ENCODE assay signal across 8 cellular contexts in the genomic region with DNA sequence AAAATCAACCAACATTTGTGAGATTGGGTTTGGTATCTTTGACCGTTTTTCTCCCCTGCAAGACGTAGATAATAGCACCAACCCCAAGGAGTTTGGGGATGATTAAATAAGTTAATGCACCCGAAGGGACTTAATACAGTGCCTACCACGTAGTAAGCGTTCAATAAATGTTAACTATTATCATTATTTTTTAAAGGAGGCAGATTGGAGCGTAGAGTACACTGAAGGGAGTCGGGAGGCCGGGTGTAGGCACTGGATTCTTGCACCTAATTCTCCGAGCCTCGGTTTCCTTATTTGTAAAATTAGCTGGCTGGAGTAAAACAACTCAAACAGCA. TPM values are rescaled to one million over a fixed set of nuclear protein-coding genes. Genes with fewer than 3 reads are reported as not detected.
DNase-seq lines count a peak whose midpoint lies in the region; ATAC-seq and TF ChIP-seq lines count a peak whose summit lies in the region.

No MANE protein-coding gene starts in this region.

- H3K27ac Mint-ChIP-seq in WTC11, result peak overlapping the region; percentile 94
- peak overlapping the region; percentile 98 for H3K27ac Mint-ChIP-seq in stimulated activated effector memory CD8-positive, alpha-beta T cell treated with anti-CD3 and anti-CD28 coated beads, Interleukin-12 subunit alpha, Interleukin-12 subunit beta, amount 100 ng/mL, for 72 hours

- H3K36me3 ChIP-seq in HAP-1 (replicated peaks) (no peaks in the 10 kb centered on the region; the same call in 1 of the 2 replicates), left ventricle myocardium inferior (no peaks in the 10 kb centered on the region)

- CTCF ChIA-PET in WTC11 (lab: Charles Lee) (interaction anchor here (0.9 to 1.6 kb wide), 7 partner anchors 11 to 113 kb away, joined by 3 to 10 read pairs (median 3); no protein-coding TSS in a partner anchor), GM10248 (lab: Yijun Ruan, JAX) (interaction anchor here (1.1 to 2.4 kb wide), 8 partner anchors 11 to 110 kb away, joined by 4 to 8 read pairs (median 5); no protein-coding TSS in a partner anchor)

- TF ChIP-seq CTCF in WTC11 (IDR thresholded peaks at IDR 0.05), result no peak
- no peak for TF ChIP-seq CTCF in left ventricle myocardium inferior (IDR thresholded peaks at IDR 0.05; ENCODE audit: borderline replicate concordance)
- no peak for TF ChIP-seq CTCF in GM10248 (IDR thresholded peaks at IDR 0.05; ENCODE audit: control extremely low read depth, extremely low read depth, low read depth, missing control alignments)

- no peaks in the 10 kb centered on the region for H3K27me3 Mint-ChIP-seq in WTC11 (ENCODE audit: low read depth)

- ATAC-seq in WTC11 (no peak), HG03135 (IDR thresholded peaks at IDR 0.05; ENCODE audit: unreplicated experiment) (no peak), GM19023 (IDR thresholded peaks at IDR 0.05; ENCODE audit: unreplicated experiment) (no peak)
- no peak for ATAC-seq in stimulated activated effector memory CD8-positive, alpha-beta T cell treated with anti-CD3 and anti-CD28 coated beads, Interleukin-12 subunit alpha, Interleukin-12 subunit beta, amount 100 ng/mL, for 72 hours

- POLR2A ChIA-PET in WTC11 (lab: Charles Lee), result interaction anchor here (1.4 kb wide), 2 partner anchors 65 to 115 kb away, joined by 5 to 6 read pairs; partner anchors contain the start of gene CCT2
- POLR2A ChIA-PET in GM10248 (lab: Yijun Ruan, JAX), result interaction anchor here (0.8 kb wide), 1 partner anchor 10 kb away, joined by 3 read pairs; no protein-coding TSS in a partner anchor

- H3K27ac ChIP-seq in left ventricle myocardium inferior (replicated peaks), result peak overlapping the region; percentile 93

- DNase-seq in HAP-1 (ENCODE audit: low spot score in 2 of 2) (no peak), WTC11 (ENCODE audit: low spot score) (no peak), left ventricle myocardium inferior (no peak), amygdala (lab: John Stamatoyannopoulos, UW) (no peak), GM10248 (ENCODE audit: extremely low spot score) (no peak)
- DNase-seq in stimulated activated effector memory CD8-positive, alpha-beta T cell treated with anti-CD3 and anti-CD28 coated beads, Interleukin-12 subunit alpha, Interleukin-12 subunit beta, amount 100 ng/mL, for 72 hours (ENCODE audit: low spot score in 2 of 2), result no peak

- H3K4me3 Mint-ChIP-seq in WTC11, result peak overlapping the region; percentile 91
- peak overlapping the region; percentile 91 for H3K4me3 Mint-ChIP-seq in stimulated activated effector memory CD8-positive, alpha-beta T cell treated with anti-CD3 and anti-CD28 coated beads, Interleukin-12 subunit alpha, Interleukin-12 subunit beta, amount 100 ng/mL, for 72 hours

- no peaks in the 10 kb centered on the region for H3K9me3 Mint-ChIP-seq in WTC11
- H3K9me3 Mint-ChIP-seq in stimulated activated effector memory CD8-positive, alpha-beta T cell treated with anti-CD3 and anti-CD28 coated beads, Interleukin-12 subunit alpha, Interleukin-12 subunit beta, amount 100 ng/mL, for 72 hours, result no peaks in the 10 kb centered on the region

- intact Hi-C loops in left ventricle myocardium inferior (cut with micrococcal nuclease), result loop anchor here (2.0 kb wide), 1 partner anchor 101 kb away; no protein-coding TSS in a partner anchor

- in situ Hi-C loops in HAP-1 (cut with MboI; ENCODE audit: low sequenced_read_pairs), result no loop called here

- H3K36me3 Mint-ChIP-seq in WTC11, result no peaks in the 10 kb centered on the region
- H3K36me3 Mint-ChIP-seq in stimulated activated effector memory CD8-positive, alpha-beta T cell treated with anti-CD3 and anti-CD28 coated beads, Interleukin-12 subunit alpha, Interleukin-12 subunit beta, amount 100 ng/mL, for 72 hours, result no peaks in the 10 kb centered on the region

- H3K9me3 ChIP-seq in HAP-1 (no peaks in the 10 kb centered on the region), left ventricle myocardium inferior (replicated peaks) (no peaks in the 10 kb centered on the region)

- H3K4me1 Mint-ChIP-seq in WTC11, result peaks cover 68% of the 10 kb centered on the region
- H3K4me1 Mint-ChIP-seq in stimulated activated effector memory CD8-positive, alpha-beta T cell treated with anti-CD3 and anti-CD28 coated beads, Interleukin-12 subunit alpha, Interleukin-12 subunit beta, amount 100 ng/mL, for 72 hours, result peaks cover 29% of the 10 kb centered on the region

- H3K4me3 ChIP-seq in HAP-1 (peak overlapping the region; percentile 94), left ventricle myocardium inferior (peak overlapping the region; percentile 85)

- H3K27me3 ChIP-seq in HAP-1 (ENCODE audit: low read depth) (no peaks in the 10 kb centered on the region), left ventricle myocardium inferior (ENCODE audit: low read depth) (no peaks in the 10 kb centered on the region)

- H3K4me1 ChIP-seq in HAP-1, result peaks cover 20% of the 10 kb centered on the region
- H3K4me1 ChIP-seq in left ventricle myocardium inferior, result peaks cover 50% of the 10 kb centered on the region

TF ChIP-seq in WTC11, 78 proteins besides CTCF, POLR2A, EP300 and RAD21 (continues in another document):
- no peak for TF ChIP-seq HMGXB4 (CRISPR knock-in tag; IDR thresholded peaks at IDR 0.05)
- TF ChIP-seq NR3C1 (CRISPR knock-in tag; conservative IDR thresholded peaks at IDR 0.05; ENCODE audit: low read depth), result no peak
- no peak for TF ChIP-seq ATF1 (CRISPR knock-in tag; IDR thresholded peaks at IDR 0.05)
- TF ChIP-seq FOXK1 (CRISPR knock-in tag; IDR thresholded peaks at IDR 0.05), result no peak
- TF ChIP-seq, protein P1, sequence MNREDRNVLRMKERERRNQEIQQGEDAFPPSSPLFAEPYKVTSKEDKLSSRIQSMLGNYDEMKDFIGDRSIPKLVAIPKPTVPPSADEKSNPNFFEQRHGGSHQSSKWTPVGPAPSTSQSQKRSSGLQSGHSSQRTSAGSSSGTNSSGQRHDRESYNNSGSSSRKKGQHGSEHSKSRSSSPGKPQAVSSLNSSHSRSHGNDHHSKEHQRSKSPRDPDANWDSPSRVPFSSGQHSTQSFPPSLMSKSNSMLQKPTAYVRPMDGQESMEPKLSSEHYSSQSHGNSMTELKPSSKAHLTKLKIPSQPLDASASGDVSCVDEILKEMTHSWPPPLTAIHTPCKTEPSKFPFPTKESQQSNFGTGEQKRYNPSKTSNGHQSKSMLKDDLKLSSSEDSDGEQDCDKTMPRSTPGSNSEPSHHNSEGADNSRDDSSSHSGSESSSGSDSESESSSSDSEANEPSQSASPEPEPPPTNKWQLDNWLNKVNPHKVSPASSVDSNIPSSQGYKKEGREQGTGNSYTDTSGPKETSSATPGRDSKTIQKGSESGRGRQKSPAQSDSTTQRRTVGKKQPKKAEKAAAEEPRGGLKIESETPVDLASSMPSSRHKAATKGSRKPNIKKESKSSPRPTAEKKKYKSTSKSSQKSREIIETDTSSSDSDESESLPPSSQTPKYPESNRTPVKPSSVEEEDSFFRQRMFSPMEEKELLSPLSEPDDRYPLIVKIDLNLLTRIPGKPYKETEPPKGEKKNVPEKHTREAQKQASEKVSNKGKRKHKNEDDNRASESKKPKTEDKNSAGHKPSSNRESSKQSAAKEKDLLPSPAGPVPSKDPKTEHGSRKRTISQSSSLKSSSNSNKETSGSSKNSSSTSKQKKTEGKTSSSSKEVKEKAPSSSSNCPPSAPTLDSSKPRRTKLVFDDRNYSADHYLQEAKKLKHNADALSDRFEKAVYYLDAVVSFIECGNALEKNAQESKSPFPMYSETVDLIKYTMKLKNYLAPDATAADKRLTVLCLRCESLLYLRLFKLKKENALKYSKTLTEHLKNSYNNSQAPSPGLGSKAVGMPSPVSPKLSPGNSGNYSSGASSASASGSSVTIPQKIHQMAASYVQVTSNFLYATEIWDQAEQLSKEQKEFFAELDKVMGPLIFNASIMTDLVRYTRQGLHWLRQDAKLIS (CRISPR knock-in tag; IDR thresholded peaks at IDR 0.05; ENCODE audit: borderline replicate concordance), result no peak
- no peak for TF ChIP-seq ATF3 (CRISPR knock-in tag; conservative IDR thresholded peaks at IDR 0.05)
- TF ChIP-seq ZNF263 (CRISPR knock-in tag; IDR thresholded peaks at IDR 0.05; ENCODE audit: low read depth), result no peak
- no peak for TF ChIP-seq FOXJ3 (CRISPR knock-in tag; IDR thresholded peaks at IDR 0.05; ENCODE audit: borderline replicate concordance)
- no peak for TF ChIP-seq ATF2 (CRISPR knock-in tag; IDR thresholded peaks at IDR 0.05; ENCODE audit: borderline replicate concordance, low read depth)
- TF ChIP-seq IRF2 (CRISPR knock-in tag; IDR thresholded peaks at IDR 0.05; ENCODE audit: borderline replicate concordance, low read depth), result no peak
- no peak for TF ChIP-seq ESRRA (CRISPR knock-in tag; IDR thresholded peaks at IDR 0.05; ENCODE audit: borderline replicate concordance)
- no peak for TF ChIP-seq RORB (CRISPR knock-in tag; IDR thresholded peaks at IDR 0.05)

RNA-seq across cellular contexts. Expression of gene FRS2, which starts 0.4 kb away (rescaled TPM):
- total RNA-seq in WTC11 (2021), result 23.7 to 26.7 TPM (median 26.1 TPM) in 3 replicates
- total RNA-seq in left ventricle myocardium inferior, result 18.2 TPM
